ENCODE assay signal across 10 cellular contexts in genomic region chr11:22730319-22730718, GRCh38.
A peak's percentile ranks its signal among the peaks of the same experiment; 100 is the strongest.
DNase-seq lines count a peak whose midpoint lies in the region; FAIRE-seq and TF ChIP-seq lines count a peak whose summit lies in the region.
"Had no signal": no experiment of that assay in that cellular context is flagged by ENCODE, and none has a peak within 500 bp of the region (broad histone marks: within the 10 kb centered on the region; RNA-seq: fewer than 3 reads in every experiment).

No MANE protein-coding gene starts in this region.

- H3K4me3 Mint-ChIP-seq in activated T-helper 1 cell treated with anti-CD3 and anti-CD28 coated beads, Interleukin-12 subunit alpha, Interleukin-12 subunit beta, Interleukin-2, Interleukin-4 antibody, amounts not matched to agents 30 ng/mL and 10 ng/mL and 1 ng/mL, durations not matched to agents 14 hours and 24 hours and 36 hours = no peak overlapping the region

- 4 to 16% methylated on average over 1 of the region's 1 CpG for WGBS in GM23248 (ENCODE audit: low coverage in 1 of 2, low lambda C conversion rate in 2 of 2, missing lambda C conversion rate in 2 of 2), 2 experiments
- 32% methylated on average over 1 of the region's 1 CpG for WGBS in hepatocyte (ENCODE audit: low lambda C conversion rate, missing lambda C conversion rate)

- no peak for TF ChIP-seq POLR2A in H54 (IDR thresholded peaks at IDR 0.05; ENCODE audit: low read depth, low read length)

- no peaks in the 10 kb centered on the region for H3K36me3 Mint-ChIP-seq in activated T-helper 1 cell treated with anti-CD3 and anti-CD28 coated beads, Interleukin-12 subunit alpha, Interleukin-12 subunit beta, Interleukin-2, Interleukin-4 antibody, amounts not matched to agents 30 ng/mL and 10 ng/mL and 1 ng/mL, durations not matched to agents 14 hours and 24 hours and 36 hours (ENCODE audit: low read depth)

- H3K27me3 ChIP-seq in GM23248 (replicated peaks; ENCODE audit: insufficient read depth) (0 out of 2 replicates have a peak, but pooled peaks cover 2% of the 10 kb centered on the region), hepatocyte (no peaks in the 10 kb centered on the region)
- H3K27me3 ChIP-seq in effector memory CD4-positive, alpha-beta T cell (replicated peaks; ENCODE audit: control insufficient read depth, insufficient read depth, low read length, poor library complexity, severe bottlenecking) = no peaks in the 10 kb centered on the region

- no peak overlapping the region for H3K4me2 ChIP-seq in GM23248 (ENCODE audit: unreplicated experiment)
- no peak overlapping the region for H3K4me2 ChIP-seq in hepatocyte

- H3K9me2 ChIP-seq in GM23248 (ENCODE audit: insufficient read depth) = no peaks in the 10 kb centered on the region
- H3K9me2 ChIP-seq in hepatocyte (replicated peaks; ENCODE audit: insufficient read depth) = no peaks in the 10 kb centered on the region

- H3K4me3 ChIP-seq in GM23248 (no peak overlapping the region), hepatocyte (no peak overlapping the region)
- no peak overlapping the region for H3K4me3 ChIP-seq in effector memory CD4-positive, alpha-beta T cell (ENCODE audit: insufficient read depth, low read depth, low read length, poor library complexity, severe bottlenecking)

- no peaks in the 10 kb centered on the region for H3K9me3 ChIP-seq in GM23248 (ENCODE audit: low read depth)
- no peaks in the 10 kb centered on the region for H3K9me3 ChIP-seq in hepatocyte (ENCODE audit: low read depth)
- no peaks in the 10 kb centered on the region for H3K9me3 ChIP-seq in effector memory CD4-positive, alpha-beta T cell (ENCODE audit: control insufficient read depth, low read length)

- H3K4me1 ChIP-seq in GM23248 (ENCODE audit: insufficient read depth) (no peaks in the 10 kb centered on the region), hepatocyte (ENCODE audit: insufficient read depth) (peaks cover 2% of the 10 kb centered on the region)
- H3K4me1 ChIP-seq in effector memory CD4-positive, alpha-beta T cell (ENCODE audit: control insufficient read depth, insufficient read depth, low read length, poor library complexity, severe bottlenecking) = no peaks in the 10 kb centered on the region

- FAIRE-seq in H54 (lab: Jason Lieb, UNC) = no peak

- H3K9ac ChIP-seq in GM23248 = no peak overlapping the region

- no peaks in the 10 kb centered on the region for H3K9me3 Mint-ChIP-seq in activated T-helper 1 cell treated with anti-CD3 and anti-CD28 coated beads, Interleukin-12 subunit alpha, Interleukin-12 subunit beta, Interleukin-2, Interleukin-4 antibody, amounts not matched to agents 30 ng/mL and 10 ng/mL and 1 ng/mL, durations not matched to agents 14 hours and 24 hours and 36 hours

- H3K36me3 ChIP-seq in GM23248 (ENCODE audit: low read depth) = no peaks in the 10 kb centered on the region
- H3K36me3 ChIP-seq in hepatocyte (replicated peaks; ENCODE audit: insufficient read depth, low read depth) = no peaks in the 10 kb centered on the region
- no peaks in the 10 kb centered on the region for H3K36me3 ChIP-seq in effector memory CD4-positive, alpha-beta T cell (ENCODE audit: control insufficient read depth, insufficient read depth, low read length)

- H3K79me2 ChIP-seq in GM23248 (ENCODE audit: insufficient read depth) = no peaks in the 10 kb centered on the region
- H3K79me2 ChIP-seq in hepatocyte = no peaks in the 10 kb centered on the region

- H3F3A ChIP-seq in GM23248 (ENCODE audit: insufficient read depth) = no peaks in the 10 kb centered on the region

- in situ Hi-C loops in GM23248 (cut with MboI) = no loop called here

- H3K4me1 Mint-ChIP-seq in activated T-helper 1 cell treated with anti-CD3 and anti-CD28 coated beads, Interleukin-12 subunit alpha, Interleukin-12 subunit beta, Interleukin-2, Interleukin-4 antibody, amounts not matched to agents 30 ng/mL and 10 ng/mL and 1 ng/mL, durations not matched to agents 14 hours and 24 hours and 36 hours (ENCODE audit: low read depth) = no peaks in the 10 kb centered on the region

- peak; percentile 2 for DNase-seq in Daoy (ENCODE audit: low read depth)
- peak; percentile 7 for DNase-seq in GM23248
- peak; percentile 23 for DNase-seq in NCI-H446 treated with DMSO at 0.1 percent for 48 hours (lab: John Stamatoyannopoulos, UW)
- peak; percentile 11 for DNase-seq in hepatocyte (ENCODE audit: low spot score)
- DNase-seq in activated T-helper 1 cell treated with anti-CD3 and anti-CD28 coated beads, Interleukin-12 subunit alpha, Interleukin-12 subunit beta, Interleukin-2, Interleukin-4 antibody, amounts not matched to agents 30 ng/mL and 10 ng/mL and 1 ng/mL, durations not matched to agents 14 hours and 24 hours and 36 hours (ENCODE audit: low spot score) = no peak
- DNase-seq in NCI-H510A (lab: John Stamatoyannopoulos, UW) = no peak
- no peak for DNase-seq in H54 (ENCODE audit: insufficient read length, low spot score)
- DNase-seq in effector memory CD4-positive, alpha-beta T cell = no peak
- DNase-seq: kidney glomerular epithelial cell, NCI-H510A treated with DMSO at 0.1 percent for 48 hours had no signal

- no peaks in the 10 kb centered on the region for H4K20me1 ChIP-seq in GM23248 (ENCODE audit: insufficient read depth)
- H4K20me1 ChIP-seq in hepatocyte (ENCODE audit: insufficient read depth, poor library complexity, severe bottlenecking) = no peaks in the 10 kb centered on the region

- H3K27ac ChIP-seq in GM23248 (no peak overlapping the region), hepatocyte (no peak overlapping the region)
- no peak overlapping the region for H3K27ac ChIP-seq in effector memory CD4-positive, alpha-beta T cell (ENCODE audit: insufficient read depth, low read length, poor library complexity, severe bottlenecking)

- no peak overlapping the region for H3K27ac Mint-ChIP-seq in activated T-helper 1 cell treated with anti-CD3 and anti-CD28 coated beads, Interleukin-12 subunit alpha, Interleukin-12 subunit beta, Interleukin-2, Interleukin-4 antibody, amounts not matched to agents 30 ng/mL and 10 ng/mL and 1 ng/mL, durations not matched to agents 14 hours and 24 hours and 36 hours

- peaks cover 6% of the 10 kb centered on the region for H3K27me3 Mint-ChIP-seq in activated T-helper 1 cell treated with anti-CD3 and anti-CD28 coated beads, Interleukin-12 subunit alpha, Interleukin-12 subunit beta, Interleukin-2, Interleukin-4 antibody, amounts not matched to agents 30 ng/mL and 10 ng/mL and 1 ng/mL, durations not matched to agents 14 hours and 24 hours and 36 hours (ENCODE audit: insufficient read depth)

- intact Hi-C loops in activated T-helper 1 cell treated with anti-CD3 and anti-CD28 coated beads, Interleukin-12 subunit alpha, Interleukin-12 subunit beta, Interleukin-2, Interleukin-4 antibody, amounts not matched to agents 30 ng/mL and 10 ng/mL and 1 ng/mL, durations not matched to agents 14 hours and 24 hours and 36 hours (cut with micrococcal nuclease) = loop anchor here (1.0 to 2.0 kb wide), 2 partner anchors 60 to 396 kb away; no protein-coding TSS in a partner anchor

- peak; percentile 29 for TF ChIP-seq CTCF in hepatocyte (IDR thresholded peaks at IDR 0.05; ENCODE audit: poor library complexity)

- H2AFZ ChIP-seq in GM23248 (no peak overlapping the region), hepatocyte (no peak overlapping the region)

Comparison
In these comparisons a context has a peak if more than half of its experiments do, and no peak if none do; other contexts are left out.
1. DNase-seq: peak in Daoy (single experiment), GM23248 (single experiment), NCI-H446 treated with DMSO at 0.1 percent for 48 hours (single experiment) and hepatocyte (single experiment); none in activated T-helper 1 cell treated with anti-CD3 and anti-CD28 coated beads, Interleukin-12 subunit alpha, Interleukin-12 subunit beta, Interleukin-2, Interleukin-4 antibody, amounts not matched to agents 30 ng/mL and 10 ng/mL and 1 ng/mL, durations not matched to agents 14 hours and 24 hours and 36 hours (single experiment), NCI-H510A (single experiment), H54 (single experiment) and effector memory CD4-positive, alpha-beta T cell (0 of 3).